12 cellular contexts compared by ENCODE assay signal in genomic region chr12:1776139-1776975, GRCh38. TPM values are rescaled to one million over a fixed set of nuclear protein-coding genes. Genes with fewer than 3 reads are reported as not detected.
DNase-seq lines count a peak whose midpoint lies in the region; ATAC-seq and TF ChIP-seq lines count a peak whose summit lies in the region.
"Had no signal": no experiment of that assay in that cellular context is flagged by ENCODE, and none has a peak within 500 bp of the region (broad histone marks: within the 10 kb centered on the region; RNA-seq: fewer than 3 reads in every experiment).

No MANE protein-coding gene starts in this region.

- no peak for TF ChIP-seq POLR2A in breast epithelium (IDR thresholded peaks at IDR 0.05)

- peaks cover 0 to 3% of the 10 kb centered on the region in 2 donors for H3K4me1 ChIP-seq in breast epithelium
- peaks cover 0 to 57% (median 46%) of the 10 kb centered on the region in 5 donors for H3K4me1 ChIP-seq in subcutaneous abdominal adipose tissue (ENCODE audit: control insufficient read depth in 5 of 5, insufficient read depth in 5 of 5, low read length in 5 of 5)

- DNase-seq in MCF 10A (ENCODE audit: unreplicated experiment) (peak; percentile 89), breast epithelium (ENCODE audit: low spot score in 2 of 2) (no peak), SK-N-MC (ENCODE audit: low read depth, low spot score) (no peak), foreskin fibroblast (peak; percentile 80 to 88), T-helper 1 cell (no peak)
- DNase-seq: C1 segment of cervical spinal cord; ovary; stimulated activated naive CD4-positive, alpha-beta T cell had no signal

- no peaks in the 10 kb centered on the region for H3K9me3 Mint-ChIP-seq in MCF 10A (ENCODE audit: unreplicated experiment)

- TF ChIP-seq CTCF in MCF 10A (IDR thresholded peaks at IDR 0.05; ENCODE audit: unreplicated experiment) (no peak), breast epithelium (IDR thresholded peaks at IDR 0.05) (no peak), foreskin fibroblast (IDR thresholded peaks at IDR 0.05; ENCODE audit: low read depth, low read length) (no peak)

- no peaks in the 10 kb centered on the region for H3K27me3 Mint-ChIP-seq in MCF 10A (ENCODE audit: insufficient read depth, unreplicated experiment)

- H3K27ac ChIP-seq in breast epithelium (no peak overlapping the region), SK-N-MC (peak overlapping the region; percentile 47), subcutaneous abdominal adipose tissue (ENCODE audit: low read depth, low read length) (peak overlapping the region; percentile 89)
- H3K27ac ChIP-seq: ovary, VCaP had no signal

- H3K9ac ChIP-seq in SK-N-MC (ENCODE audit: insufficient read length) (no peak overlapping the region), subcutaneous abdominal adipose tissue (ENCODE audit: low read length in 5 of 5) (peak overlapping the region in 2 of 5 donors; percentile 22 to 33)

- H3K9me3 ChIP-seq in breast epithelium: no peaks in the 10 kb centered on the region
- H3K9me3 ChIP-seq in SK-N-MC (ENCODE audit: low read depth, low read length): no peaks in the 10 kb centered on the region
- H3K9me3 ChIP-seq in subcutaneous abdominal adipose tissue (ENCODE audit: control insufficient read depth in 5 of 5, low read length in 5 of 5): no peaks in the 10 kb centered on the region
- H3K9me3 ChIP-seq: ovary had no signal

- H3K4me1 Mint-ChIP-seq in MCF 10A (ENCODE audit: insufficient read depth, unreplicated experiment): peaks cover 49% of the 10 kb centered on the region

- ATAC-seq in HG02610 (IDR thresholded peaks at IDR 0.05; ENCODE audit: unreplicated experiment) (no peak), GM21515 (IDR thresholded peaks at IDR 0.05; ENCODE audit: unreplicated experiment) (no peak)

- H3K27me3 ChIP-seq in breast epithelium (no peaks in the 10 kb centered on the region), subcutaneous abdominal adipose tissue (ENCODE audit: control insufficient read depth in 5 of 5, insufficient read depth in 4 of 5, low read length in 5 of 5) (no peaks in the 10 kb centered on the region)
- H3K27me3 ChIP-seq: ovary had no signal

- intact Hi-C loops in MCF 10A (cut with micrococcal nuclease): no loop called here
- intact Hi-C loops in breast epithelium (cut with DNase I; ENCODE audit: low total_unique reads): no loop called here

- CTCF ChIA-PET in MCF 10A (lab: Yijun Ruan, JAX): interaction anchor here (0.7 to 2.7 kb wide), 7 partner anchors 10 to 878 kb away, joined by 3 to 23 read pairs (median 4); no protein-coding TSS in a partner anchor

- no TSS peak for BruUV-seq in MCF 10A (replicated peaks; lab: Mats Ljungman, UMichigan)

- H3K4me3 ChIP-seq in breast epithelium: no peak overlapping the region
- no peak overlapping the region for H3K4me3 ChIP-seq in SK-N-MC
- no peak overlapping the region for H3K4me3 ChIP-seq in foreskin fibroblast (ENCODE audit: low read depth in 1 of 2, low read length in 2 of 2)
- no peak overlapping the region for H3K4me3 ChIP-seq in subcutaneous abdominal adipose tissue (ENCODE audit: low read depth in 1 of 5, low read length in 5 of 5)
- H3K4me3 ChIP-seq: ovary had no signal

- peak overlapping the region; percentile 0 for H3K4me3 Mint-ChIP-seq in MCF 10A (ENCODE audit: unreplicated experiment)

- peak overlapping the region; percentile 11 for H3K27ac Mint-ChIP-seq in MCF 10A (ENCODE audit: low read depth, unreplicated experiment)

- H3K36me3 Mint-ChIP-seq in MCF 10A (ENCODE audit: insufficient read depth, unreplicated experiment): peaks cover 32% of the 10 kb centered on the region

- no peaks in the 10 kb centered on the region for H3K36me3 ChIP-seq in breast epithelium
- H3K36me3 ChIP-seq in SK-N-MC (ENCODE audit: insufficient read depth, low read length): peaks cover 38% of the 10 kb centered on the region
- H3K36me3 ChIP-seq in subcutaneous abdominal adipose tissue (ENCODE audit: control insufficient read depth in 5 of 5, insufficient read depth in 5 of 5, low read length in 5 of 5): peaks cover 3 to 20% (median 14%) of the 10 kb centered on the region in 5 donors
- H3K36me3 ChIP-seq: ovary had no signal

- POLR2A ChIA-PET in MCF 10A (lab: Yijun Ruan, JAX): interaction anchor here (0.5 to 1.8 kb wide), 14 partner anchors 8 to 160 kb away, joined by 3 to 10 read pairs (median 4); partner anchors contain the start of gene WNT5B

RNA-seq across cellular contexts. Expression of gene LRTM2, which starts 44.0 kb away (rescaled TPM):
- not detected in 2 replicates for total RNA-seq in MCF 10A (2022)
- total RNA-seq in breast epithelium: not detected
- total RNA-seq: ovary had no signal

Comparison
In these comparisons a context has a peak if more than half of its experiments do, and no peak if none do; other contexts are left out.
1. DNase-seq: peak in MCF 10A (single experiment) and foreskin fibroblast (2 of 2); none in breast epithelium (0 of 2), SK-N-MC (single experiment) and T-helper 1 cell (0 of 5).
2. H3K27ac ChIP-seq: peak in SK-N-MC (single experiment) and subcutaneous abdominal adipose tissue (single experiment); none in breast epithelium (0 of 2).